8 cellular contexts compared by ENCODE assay signal in the genomic region with DNA sequence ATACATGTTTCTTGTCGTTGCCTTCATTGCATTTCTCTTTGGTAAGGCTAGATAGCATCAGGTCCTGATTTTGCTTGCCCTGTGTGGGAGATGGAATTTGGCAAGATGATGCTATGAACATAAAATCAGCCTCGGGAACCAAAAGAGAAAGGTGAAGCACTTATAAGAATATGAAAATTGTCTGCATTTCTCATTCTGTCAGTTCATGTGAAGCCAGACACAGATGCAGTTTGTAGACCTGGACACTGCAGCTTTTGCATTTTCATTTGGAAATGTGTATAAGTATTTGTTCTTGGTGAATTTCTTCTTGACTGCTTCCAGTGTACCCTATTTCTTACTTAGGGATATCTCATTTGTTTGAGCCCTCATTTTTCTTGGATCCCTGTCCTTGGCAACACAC. TPM values are rescaled to one million over a fixed set of nuclear protein-coding genes. Genes with fewer than 3 reads are reported as not detected.
DNase-seq lines count a peak whose midpoint lies in the region; ATAC-seq and TF ChIP-seq lines count a peak whose summit lies in the region.

No MANE protein-coding gene starts in this region.

- peaks cover 22% of the 10 kb centered on the region for H3K4me1 ChIP-seq in rectal smooth muscle tissue (ENCODE audit: control insufficient read depth, insufficient read depth, low read length)

- peak overlapping the region; percentile 57 for H3K9ac ChIP-seq in rectal smooth muscle tissue (ENCODE audit: low read length)

- H3K27me3 Mint-ChIP-seq in T-cell = no peaks in the 10 kb centered on the region

- H3K4me3 ChIP-seq in GM12865 (ENCODE audit: low read depth, low read length) = peak overlapping the region; percentile 96
- peak overlapping the region; percentile 90 for H3K4me3 ChIP-seq in fibroblast of the aortic adventitia (ENCODE audit: low read depth, low read length)
- H3K4me3 ChIP-seq in rectal smooth muscle tissue (ENCODE audit: low read length) = peak overlapping the region; percentile 91

- POLR2A ChIA-PET in T-cell (lab: Charles Lee) = no interaction called here

- H3K27ac Mint-ChIP-seq in T-cell = peak overlapping the region; percentile 94 to 97

- TF ChIP-seq CTCF in GM12865 (IDR thresholded peaks at IDR 0.05; ENCODE audit: insufficient read depth, low read depth, low read length, missing control alignments) (no peak), fibroblast of the aortic adventitia (IDR thresholded peaks at IDR 0.05; ENCODE audit: insufficient read depth, low read length) (no peak)

- peaks cover 75 to 80% (median 79%) of the 10 kb centered on the region in 3 donors for H3K4me1 Mint-ChIP-seq in T-cell

- no peaks in the 10 kb centered on the region for H3K27me3 ChIP-seq in rectal smooth muscle tissue (ENCODE audit: control insufficient read depth, insufficient read depth, low read length)

- no peaks in the 10 kb centered on the region for H3K9me3 Mint-ChIP-seq in T-cell

- H3K36me3 ChIP-seq in rectal smooth muscle tissue (ENCODE audit: control insufficient read depth, insufficient read depth, low read length) = no peaks in the 10 kb centered on the region

- peak overlapping the region; percentile 93 to 97 (median 96) for H3K4me3 Mint-ChIP-seq in T-cell

- no peak for DNase-seq in GM12865 (ENCODE audit: low read depth)
- no peak for DNase-seq in T-cell
- no peak for DNase-seq in fibroblast of the aortic adventitia (ENCODE audit: low read depth)
- DNase-seq in retina = no peak
- no peak for DNase-seq in activated CD4-positive, CD25-positive, alpha-beta regulatory T cell (lab: John Stamatoyannopoulos, UW)
- no peak for DNase-seq in COLO668 (lab: John Stamatoyannopoulos, UW; ENCODE audit: unreplicated experiment)

- H3K36me3 Mint-ChIP-seq in T-cell = peaks cover 4% of the 10 kb centered on the region

- ATAC-seq in T-cell (replicated peaks in 1 of 4) (no peak), GM21447 (IDR thresholded peaks at IDR 0.05; ENCODE audit: unreplicated experiment) (no peak)

- CTCF ChIA-PET in T-cell (lab: Charles Lee) = no interaction called here

- H3K27ac ChIP-seq in rectal smooth muscle tissue (ENCODE audit: low read depth, low read length) = no peak overlapping the region

RNA-seq across cellular contexts. Expression of gene YWHAB, which starts 1.3 kb away (rescaled TPM):
- total RNA-seq in T-cell = 100 to 1,000 TPM; 198 to 233 (median 205) TPM
- total RNA-seq in fibroblast of the aortic adventitia (ENCODE audit: low replicate concordance) = 174 and 180 TPM in 2 replicates

RNA-seq across cellular contexts. Expression of gene PABPC1L, which starts 23.0 kb away (rescaled TPM):
- total RNA-seq in T-cell = 10 to 100 TPM; 45.6 to 66.2 (median 58.2) TPM
- 7.9 and 13.8 TPM in 2 replicates for total RNA-seq in fibroblast of the aortic adventitia (ENCODE audit: low replicate concordance)
